In genomic region chr7:106110885-106111670, GRCh38 we compare ENCODE assay signal across 8 cellular contexts. TPM values are rescaled to one million over a fixed set of nuclear protein-coding genes. Genes with fewer than 3 reads are reported as not detected.
DNase-seq lines count a peak whose midpoint lies in the region; ATAC-seq, FAIRE-seq and TF ChIP-seq lines count a peak whose summit lies in the region.

No MANE protein-coding gene starts in this region.

- in situ Hi-C loops in KBM-7 (cut with MboI; ENCODE audit: low pct_unique_long_range_greater_than_20kb, low sequenced_read_pairs), result no loop called here

- no peak for FAIRE-seq in A549 (lab: Jason Lieb, UNC)

- CTCF ChIA-PET in A549 (lab: Yijun Ruan, JAX), result interaction anchor here (1.1 to 2.5 kb wide), 9 partner anchors 8 to 53 kb away, joined by 3 to 8 read pairs (median 4); no protein-coding TSS in a partner anchor

- H3K9me3 ChIP-seq in A549, result no peaks in the 10 kb centered on the region

- no peak for TF ChIP-seq POLR2A in A549 (IDR thresholded peaks at IDR 0.05; ENCODE audit: low read length)

- TF ChIP-seq CTCF in A549 (IDR thresholded peaks at IDR 0.05), result no peak

- ATAC-seq in A549 (no peak), GM21737 (IDR thresholded peaks at IDR 0.05; ENCODE audit: unreplicated experiment) (peak; percentile 7), GM21367 (IDR thresholded peaks at IDR 0.05; ENCODE audit: unreplicated experiment) (no peak)

- POLR2A ChIA-PET in A549 (lab: Yijun Ruan, JAX), result interaction anchor here (0.5 to 2.4 kb wide), 10 partner anchors 8 to 145 kb away, joined by 3 to 21 read pairs (median 4); no protein-coding TSS in a partner anchor

- TF ChIP-seq RAD21 in A549 (conservative IDR thresholded peaks at IDR 0.05 in 1 of 2, IDR thresholded peaks at IDR 0.05 in 1 of 2), result no peak

- H3K27ac ChIP-seq in A549, result peak overlapping the region; percentile 99

- H3K4me2 ChIP-seq in A549, result peak overlapping the region; percentile 76

- peaks cover 28% of the 10 kb centered on the region for H3K4me1 ChIP-seq in A549

- WGBS in A549 (ENCODE audit: missing lambda C conversion rate), result 16% methylated on average over 21 of the region's 21 CpGs

- H3K4me3 ChIP-seq in A549, result peak overlapping the region; percentile 92

- DNase-seq in A549 (ENCODE audit: low read depth in 1 of 2, low spot score in 1 of 2) (no peak), SW480 (ENCODE audit: low spot score) (peak; percentile 47), fibroblast of peridontal ligament (ENCODE audit: extremely low read depth) (peak; percentile 55), pons (ENCODE audit: low spot score) (peak; percentile 64), KBM-7 (no peak)
- DNase-seq in central memory CD4-positive, alpha-beta T cell, result no peak

- no peak for TF ChIP-seq EP300 in A549 (IDR thresholded peaks at IDR 0.05)

TF ChIP-seq in A549, 52 proteins besides CTCF, POLR2A, EP300 and RAD21:
- no peak for TF ChIP-seq ZC3H11A (IDR thresholded peaks at IDR 0.05)
- TF ChIP-seq MAFK (IDR thresholded peaks at IDR 0.05; ENCODE audit: partially characterized antibody), result peak; percentile 54
- TF ChIP-seq RCOR1 (IDR thresholded peaks at IDR 0.05; ENCODE audit: low read depth, low read length), result no peak
- TF ChIP-seq ZSCAN20 (CRISPR knock-in tag; IDR thresholded peaks at IDR 0.05), result no peak
- no peak for TF ChIP-seq HOXB5 (CRISPR knock-in tag; IDR thresholded peaks at IDR 0.05)

RNA-seq across cellular contexts. Expression of gene SYPL1, which starts 1.0 kb away (rescaled TPM):
- polyA plus RNA-seq in A549 (2011; rRNA removed) (126 and 131 TPM in 2 replicates), A549 (2017; fragmentation: RNase III; extraction: RNeasy Plus Mini Kit Qiagen cat#74134 plus additional on column Dnase treatment) (93.2 to 102 TPM (median 101 TPM) in 3 replicates)
- polyA plus RNA-seq in A549 (2012; cell fraction: cytosol; rRNA removed), result 33.5 and 40.8 TPM in 2 replicates
- 16.4 and 26.5 TPM in 2 replicates for polyA plus RNA-seq in A549 (2012; cell fraction: nucleus; rRNA removed)
- 36.4 and 37.1 TPM in 2 replicates for polyA minus RNA-seq in A549 (2011; rRNA and poly(A)+ RNA removed)

Comparison
In these comparisons a context has a peak if more than half of its experiments do, and no peak if none do; other contexts are left out.
1. DNase-seq: peak in SW480 (single experiment), fibroblast of peridontal ligament (single experiment) and pons (single experiment); none in A549 (0 of 2), KBM-7 (single experiment) and central memory CD4-positive, alpha-beta T cell (single experiment).